ENCODE assay signal across 20 cellular contexts in genomic region chr11:130114281-130114680, GRCh38. TPM values are rescaled to one million over a fixed set of nuclear protein-coding genes. Genes with fewer than 3 reads are reported as not detected.
DNase-seq lines count a peak whose midpoint lies in the region; ATAC-seq, FAIRE-seq and TF ChIP-seq lines count a peak whose summit lies in the region.
"Had no signal": no experiment of that assay in that cellular context is flagged by ENCODE, and none has a peak within 500 bp of the region (broad histone marks: within the 10 kb centered on the region; RNA-seq: fewer than 3 reads in every experiment).

No MANE protein-coding gene starts in this region.

- no peaks in the 10 kb centered on the region for H4K20me1 ChIP-seq in DOHH2 (ENCODE audit: control insufficient read depth, insufficient read depth, low read depth, low read length)
- H4K20me1 ChIP-seq in astrocyte (ENCODE audit: insufficient read depth, low read length): peaks cover 76% of the 10 kb centered on the region

- H3K27me3 Mint-ChIP-seq in astrocyte (ENCODE audit: low read depth, unreplicated experiment) (no peaks in the 10 kb centered on the region), progenitor cell of endocrine pancreas (no peaks in the 10 kb centered on the region)
- no peaks in the 10 kb centered on the region for H3K27me3 Mint-ChIP-seq in stimulated activated naive B cell treated with anti-CD40 and anti-IgM and Interleukin-4, amounts not matched to agents 10 μg/mL and 1 μg/mL and 100 μg/mL, for 72 hours
- H3K27me3 Mint-ChIP-seq: CD4-positive, alpha-beta memory T cell had no signal

- H3K4me2 ChIP-seq in DOHH2 (ENCODE audit: low read length): no peak overlapping the region
- no peak overlapping the region for H3K4me2 ChIP-seq in astrocyte (ENCODE audit: low read length)

- FAIRE-seq in astrocyte (lab: Jason Lieb, UNC): no peak
- FAIRE-seq: D721Med, GM18507 had no signal

- H3K27ac Mint-ChIP-seq in astrocyte (ENCODE audit: unreplicated experiment) (peak overlapping the region; percentile 55), progenitor cell of endocrine pancreas (peak overlapping the region; percentile 9)
- no peak overlapping the region for H3K27ac Mint-ChIP-seq in stimulated activated naive B cell treated with anti-CD40 and anti-IgM and Interleukin-4, amounts not matched to agents 10 μg/mL and 1 μg/mL and 100 μg/mL, for 72 hours
- H3K27ac Mint-ChIP-seq: CD4-positive, alpha-beta memory T cell had no signal

- H3K36me3 Mint-ChIP-seq in astrocyte (ENCODE audit: low read depth, unreplicated experiment): peaks cover 22% of the 10 kb centered on the region
- H3K36me3 Mint-ChIP-seq in progenitor cell of endocrine pancreas (ENCODE audit: insufficient read depth): peaks cover 12% of the 10 kb centered on the region
- peaks cover 18 to 36% of the 10 kb centered on the region in 2 donors for H3K36me3 Mint-ChIP-seq in stimulated activated naive B cell treated with anti-CD40 and anti-IgM and Interleukin-4, amounts not matched to agents 10 μg/mL and 1 μg/mL and 100 μg/mL, for 72 hours

- H3F3A ChIP-seq in DOHH2 (ENCODE audit: control insufficient read depth, insufficient read depth): peaks cover 7% of the 10 kb centered on the region; the same call in 1 of the 2 replicates

- DNase-seq in LNCaP clone FGC (ENCODE audit: low read depth) (peak; percentile 27), astrocyte (ENCODE audit: low read depth) (no peak), progenitor cell of endocrine pancreas (ENCODE audit: low spot score, unreplicated experiment) (no peak), MG63 (no peak)
- DNase-seq in stimulated activated naive B cell treated with anti-CD40 and anti-IgM and Interleukin-4, amounts not matched to agents 10 μg/mL and 1 μg/mL and 100 μg/mL, for 72 hours: no peak
- DNase-seq in central memory CD4-positive, alpha-beta T cell: no peak
- DNase-seq: CD4-positive, alpha-beta memory T cell; DMS79; KBM-7; NCI-H1092 treated with DMSO at 0.1 percent for 48 hours; NCI-H1694 treated with DMSO at 0.1 percent for 48 hours; NCI-H2107; NCI-H345; NCI-H526; SJCRH30 had no signal

- peaks cover 51% of the 10 kb centered on the region for H3K4me1 Mint-ChIP-seq in astrocyte (ENCODE audit: low read depth, unreplicated experiment)
- H3K4me1 Mint-ChIP-seq in progenitor cell of endocrine pancreas (ENCODE audit: low read depth): peaks cover 44% of the 10 kb centered on the region
- H3K4me1 Mint-ChIP-seq in stimulated activated naive B cell treated with anti-CD40 and anti-IgM and Interleukin-4, amounts not matched to agents 10 μg/mL and 1 μg/mL and 100 μg/mL, for 72 hours: peaks cover 25 to 51% of the 10 kb centered on the region in 2 donors

- H3K36me3 ChIP-seq in DOHH2 (ENCODE audit: control insufficient read depth, low read length) (peaks cover 73% of the 10 kb centered on the region), astrocyte (ENCODE audit: insufficient read depth, low read length) (peaks cover 16% of the 10 kb centered on the region), MG63 (peaks cover 54% of the 10 kb centered on the region)
- H3K36me3 ChIP-seq: SJCRH30 had no signal

- no peak overlapping the region for H3K4me3 Mint-ChIP-seq in astrocyte (ENCODE audit: unreplicated experiment)
- no peak overlapping the region for H3K4me3 Mint-ChIP-seq in progenitor cell of endocrine pancreas (ENCODE audit: low read depth)
- no peak overlapping the region for H3K4me3 Mint-ChIP-seq in stimulated activated naive B cell treated with anti-CD40 and anti-IgM and Interleukin-4, amounts not matched to agents 10 μg/mL and 1 μg/mL and 100 μg/mL, for 72 hours
- H3K4me3 Mint-ChIP-seq: CD4-positive, alpha-beta memory T cell had no signal

- H2AFZ ChIP-seq in astrocyte (ENCODE audit: low read depth, low read length): no peak overlapping the region

- H3K79me2 ChIP-seq in DOHH2 (ENCODE audit: control insufficient read depth, low read length) (peaks cover 67% of the 10 kb centered on the region), astrocyte (ENCODE audit: insufficient read depth, low read length) (peaks cover 5% of the 10 kb centered on the region)

- no peak overlapping the region for H3K4me3 ChIP-seq in DOHH2 (ENCODE audit: low read length)
- H3K4me3 ChIP-seq in LNCaP clone FGC (ENCODE audit: low read depth, low read length): no peak overlapping the region
- H3K4me3 ChIP-seq in astrocyte (ENCODE audit: insufficient read depth, low read depth, low read length): no peak overlapping the region
- H3K4me3 ChIP-seq in MG63: no peak overlapping the region
- H3K4me3 ChIP-seq: SJCRH30 had no signal

- ATAC-seq in stimulated activated naive B cell treated with anti-CD40 and anti-IgM and Interleukin-4, amounts not matched to agents 10 μg/mL and 1 μg/mL and 100 μg/mL, for 72 hours (replicated peaks): no peak

- H3K27ac ChIP-seq in DOHH2 (ENCODE audit: low read depth, low read length): no peak overlapping the region
- no peak overlapping the region for H3K27ac ChIP-seq in astrocyte (ENCODE audit: low read depth, low read length)
- H3K27ac ChIP-seq: RWPE1, SJCRH30 had no signal

- TF ChIP-seq CTCF in DOHH2 (IDR thresholded peaks at IDR 0.05; ENCODE audit: low read depth, low read length, poor library complexity, severe bottlenecking) (peak; percentile 10), LNCaP clone FGC (IDR thresholded peaks at IDR 0.05; ENCODE audit: control insufficient read depth, extremely low read depth, insufficient read depth) (no peak), astrocyte (IDR thresholded peaks at IDR 0.05; ENCODE audit: insufficient read depth, low read depth, low read length) (no peak), progenitor cell of endocrine pancreas (IDR thresholded peaks at IDR 0.05; ENCODE audit: unreplicated experiment) (no peak)

- no peaks in the 10 kb centered on the region for H3K9me2 ChIP-seq in DOHH2 (replicated peaks; ENCODE audit: control insufficient read depth, low read length)

- H3K9me3 Mint-ChIP-seq in astrocyte (ENCODE audit: unreplicated experiment) (no peaks in the 10 kb centered on the region), progenitor cell of endocrine pancreas (ENCODE audit: low read depth) (no peaks in the 10 kb centered on the region)
- no peaks in the 10 kb centered on the region for H3K9me3 Mint-ChIP-seq in stimulated activated naive B cell treated with anti-CD40 and anti-IgM and Interleukin-4, amounts not matched to agents 10 μg/mL and 1 μg/mL and 100 μg/mL, for 72 hours

- H3K9me3 ChIP-seq in DOHH2 (ENCODE audit: control insufficient read depth, insufficient read depth, low read length) (no peaks in the 10 kb centered on the region), astrocyte (ENCODE audit: insufficient read depth, low read depth, low read length) (no peaks in the 10 kb centered on the region), MG63 (no peaks in the 10 kb centered on the region)
- H3K9me3 ChIP-seq: SJCRH30 had no signal

- H3K27me3 ChIP-seq in DOHH2 (ENCODE audit: control insufficient read depth, low read length) (no peaks in the 10 kb centered on the region), astrocyte (ENCODE audit: insufficient read depth, low read length) (peaks cover 23% of the 10 kb centered on the region), MG63 (no peaks in the 10 kb centered on the region)
- H3K27me3 ChIP-seq: SJCRH30 had no signal

- no peak overlapping the region for H3K9ac ChIP-seq in astrocyte (ENCODE audit: low read length)

- H3K4me1 ChIP-seq in DOHH2 (ENCODE audit: control insufficient read depth, low read length) (peaks cover 54% of the 10 kb centered on the region), astrocyte (ENCODE audit: insufficient read depth, low read length) (peaks cover 11% of the 10 kb centered on the region)
- H3K4me1 ChIP-seq: SJCRH30 had no signal

RNA-seq across cellular contexts. Expression of gene APLP2, which starts 44.6 kb away (rescaled TPM):
- 804 and 849 TPM in 2 replicates for total RNA-seq in astrocyte
- total RNA-seq in progenitor cell of endocrine pancreas: 374 and 375 TPM in 2 replicates
- 369 and 426 TPM in 2 replicates for total RNA-seq in MG63 (2014; rRNA removed; shearing (Covaris generic); ENCODE audit: low replicate concordance)

RNA-seq across cellular contexts. Expression of gene ST14, which starts 45.3 kb away (rescaled TPM):
- total RNA-seq in astrocyte (1.4 and 4.2 TPM in 2 replicates), progenitor cell of endocrine pancreas (94.7 and 94.9 TPM in 2 replicates)
- total RNA-seq in MG63 (2014; rRNA removed; shearing (Covaris generic); ENCODE audit: low replicate concordance): not detected in 2 replicates
- total RNA-seq: G401 had no signal

Comparison
In these comparisons a context has a peak if more than half of its experiments do, and no peak if none do; other contexts are left out.
1. RNA of gene ST14, which starts 45.3 kb away (total RNA-seq): 94.7 to 94.9 TPM in progenitor cell of endocrine pancreas; 1.4 to 4.2 TPM in astrocyte and not detected in MG63; every median in the first group is over 10 times any median in the second.